6 cellular contexts compared by ENCODE assay signal in genomic region chr5:180303226-180304015, GRCh38.
"Had no signal": no experiment of that assay in that cellular context is flagged by ENCODE, and none has a peak within 500 bp of the region (broad histone marks: within the 10 kb centered on the region; RNA-seq: fewer than 3 reads in every experiment).

No MANE protein-coding gene starts in this region.

- H3K9me3 Mint-ChIP-seq: IgD-negative memory B cell had no signal

- H3K9ac ChIP-seq: GM23248 had no signal

- ATAC-seq: HCT116 had no signal

- H3K9me3 ChIP-seq: HAP-1 had no signal

- H3K4me1 ChIP-seq: HAP-1 had no signal

- H2AFZ ChIP-seq: GM23248 had no signal

- H3K4me1 Mint-ChIP-seq: IgD-negative memory B cell had no signal

- H3K4me3 ChIP-seq: GM23248, HAP-1 had no signal

- H3K4me3 Mint-ChIP-seq: IgD-negative memory B cell had no signal

- H3K27ac ChIP-seq: GM23248 had no signal

- H3K36me3 Mint-ChIP-seq: IgD-negative memory B cell had no signal

- DNase-seq: GM23248, GOT3, H7 had no signal
